10 cellular contexts compared by ENCODE assay signal in the genomic region with DNA sequence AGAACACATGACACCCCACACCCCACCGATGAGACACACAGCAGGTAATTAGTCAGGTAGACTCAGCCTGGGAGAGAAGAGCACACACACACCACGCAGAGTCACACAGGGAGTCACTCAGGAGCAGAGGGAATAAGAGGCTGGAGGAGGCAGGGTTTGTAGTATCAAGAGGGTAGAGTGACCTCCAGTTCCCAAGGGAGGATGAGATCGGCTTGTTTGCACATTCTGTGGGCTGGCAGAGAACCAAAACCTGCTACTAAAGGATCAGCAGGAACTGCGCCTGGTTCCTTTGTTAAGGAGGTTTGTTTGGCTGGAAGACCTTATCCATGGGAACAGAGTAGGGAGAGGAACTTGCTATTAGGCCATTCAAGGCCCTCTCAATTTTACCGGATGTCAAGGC.
DNase-seq lines count a peak whose midpoint lies in the region; ATAC-seq, FAIRE-seq and TF ChIP-seq lines count a peak whose summit lies in the region.
"Had no signal": no experiment of that assay in that cellular context is flagged by ENCODE, and none has a peak within 500 bp of the region (broad histone marks: within the 10 kb centered on the region; RNA-seq: fewer than 3 reads in every experiment).

No MANE protein-coding gene starts in this region.

- dilution Hi-C loops in mammary epithelial cell (cut with HindIII; ENCODE audit: low sequenced_read_pairs) = no loop called here

- H3K27ac Mint-ChIP-seq in stimulated activated naive CD8-positive, alpha-beta T cell treated with anti-CD3 and anti-CD28 coated beads, Interleukin-15, amount 100 ng/mL, for 72 hours = peak overlapping the region; percentile 10 to 16
- H3K27ac Mint-ChIP-seq in activated CD8-positive, alpha-beta memory T cell treated with anti-CD3 and anti-CD28 coated beads, Interleukin-2, amount 10 ng/mL, durations not matched to agents 7 days and 5 days = no peak overlapping the region
- H3K27ac Mint-ChIP-seq: activated T-cell treated with anti-CD3 and anti-CD28 coated beads, Interleukin-2, amount 50 U/mL, for 24 hours had no signal

- no peaks in the 10 kb centered on the region for H4K20me1 ChIP-seq in mammary epithelial cell (ENCODE audit: insufficient read depth, low read length)

- H3K79me2 ChIP-seq in mammary epithelial cell (ENCODE audit: insufficient read depth, low read length) = no peaks in the 10 kb centered on the region

- no peaks in the 10 kb centered on the region for H3K9me3 ChIP-seq in mammary epithelial cell (replicated peaks; ENCODE audit: insufficient read depth, low read length)
- no peaks in the 10 kb centered on the region for H3K9me3 ChIP-seq in colonic mucosa

- peaks cover 0 to 7% of the 10 kb centered on the region in 2 donors for H3K9me3 Mint-ChIP-seq in stimulated activated naive CD8-positive, alpha-beta T cell treated with anti-CD3 and anti-CD28 coated beads, Interleukin-15, amount 100 ng/mL, for 72 hours
- no peaks in the 10 kb centered on the region for H3K9me3 Mint-ChIP-seq in activated CD8-positive, alpha-beta memory T cell treated with anti-CD3 and anti-CD28 coated beads, Interleukin-2, amount 10 ng/mL, durations not matched to agents 7 days and 5 days (ENCODE audit: low read depth)
- H3K9me3 Mint-ChIP-seq: activated T-cell treated with anti-CD3 and anti-CD28 coated beads, Interleukin-2, amount 50 U/mL, for 24 hours had no signal

- CTCF ChIA-PET in mammary epithelial cell (lab: Charles Lee; ENCODE audit: low non-redundant PET) = no interaction called here
- CTCF ChIA-PET in activated CD8-positive, alpha-beta memory T cell treated with anti-CD3 and anti-CD28 coated beads, Interleukin-2, amount 10 ng/mL, durations not matched to agents 7 days and 5 days (lab: Charles Lee) = no interaction called here

- H3K27me3 ChIP-seq in mammary epithelial cell (ENCODE audit: insufficient read depth, low read length) = no peaks in the 10 kb centered on the region
- no peaks in the 10 kb centered on the region for H3K27me3 ChIP-seq in colonic mucosa

- no peaks in the 10 kb centered on the region for H3K4me1 Mint-ChIP-seq in stimulated activated naive CD8-positive, alpha-beta T cell treated with anti-CD3 and anti-CD28 coated beads, Interleukin-15, amount 100 ng/mL, for 72 hours
- no peaks in the 10 kb centered on the region for H3K4me1 Mint-ChIP-seq in activated CD8-positive, alpha-beta memory T cell treated with anti-CD3 and anti-CD28 coated beads, Interleukin-2, amount 10 ng/mL, durations not matched to agents 7 days and 5 days

- H3K27ac ChIP-seq in mammary epithelial cell (ENCODE audit: insufficient read depth, low read depth, low read length) (no peak overlapping the region), colonic mucosa (no peak overlapping the region)

- H3K4me2 ChIP-seq in mammary epithelial cell (ENCODE audit: insufficient read depth, low read depth, low read length) = no peak overlapping the region

- H3K27me3 Mint-ChIP-seq in stimulated activated naive CD8-positive, alpha-beta T cell treated with anti-CD3 and anti-CD28 coated beads, Interleukin-15, amount 100 ng/mL, for 72 hours = peaks cover 15% of the 10 kb centered on the region
- peaks cover 15% of the 10 kb centered on the region for H3K27me3 Mint-ChIP-seq in activated CD8-positive, alpha-beta memory T cell treated with anti-CD3 and anti-CD28 coated beads, Interleukin-2, amount 10 ng/mL, durations not matched to agents 7 days and 5 days

- H3K4me3 ChIP-seq in mammary epithelial cell (replicated peaks in 1 of 3; ENCODE audit: insufficient read depth in 1 of 3, low read depth in 2 of 3, low read length in 3 of 3) (no peak overlapping the region), colonic mucosa (no peak overlapping the region)

- H3K4me1 ChIP-seq in mammary epithelial cell (ENCODE audit: insufficient read depth, low read length) (no peaks in the 10 kb centered on the region), colonic mucosa (no peaks in the 10 kb centered on the region)

- H3K36me3 Mint-ChIP-seq in activated CD8-positive, alpha-beta memory T cell treated with anti-CD3 and anti-CD28 coated beads, Interleukin-2, amount 10 ng/mL, durations not matched to agents 7 days and 5 days = no peaks in the 10 kb centered on the region

- no peak for ATAC-seq in stimulated activated naive CD8-positive, alpha-beta T cell treated with anti-CD3 and anti-CD28 coated beads, Interleukin-15, amount 100 ng/mL, for 72 hours
- no peak for ATAC-seq in stimulated activated naive CD8-positive, alpha-beta T cell treated with anti-CD3 and anti-CD28 coated beads, Interleukin-15, Interleukin-2, amounts not matched to agents 100 U/mL and 50 U/mL, for 24 hours
- no peak for ATAC-seq in activated CD8-positive, alpha-beta memory T cell treated with anti-CD3 and anti-CD28 coated beads, Interleukin-2, amount 10 ng/mL, durations not matched to agents 7 days and 5 days

- H3K36me3 ChIP-seq in mammary epithelial cell (ENCODE audit: insufficient read depth, low read length) (no peaks in the 10 kb centered on the region), colonic mucosa (no peaks in the 10 kb centered on the region)

- H3K9ac ChIP-seq in mammary epithelial cell (ENCODE audit: insufficient read depth, low read length) = no peak overlapping the region
- H3K9ac ChIP-seq in colonic mucosa (ENCODE audit: low read depth in 2 of 2, low read length in 2 of 2) = no peak overlapping the region

- no peak for DNase-seq in stimulated activated naive CD8-positive, alpha-beta T cell treated with anti-CD3 and anti-CD28 coated beads, Interleukin-15, amount 100 ng/mL, for 72 hours
- no peak for DNase-seq in stimulated activated naive CD8-positive, alpha-beta T cell treated with anti-CD3 and anti-CD28 coated beads, Interleukin-15, Interleukin-2, amounts not matched to agents 100 U/mL and 50 U/mL, for 24 hours
- DNase-seq in NCI-H345 (lab: John Stamatoyannopoulos, UW) = peak; percentile 98
- DNase-seq in mammary epithelial cell = peak; percentile 38
- DNase-seq in urothelium cell line (ENCODE audit: low spot score) = peak; percentile 73
- DNase-seq in activated CD8-positive, alpha-beta memory T cell treated with anti-CD3 and anti-CD28 coated beads, Interleukin-2, amount 10 ng/mL, durations not matched to agents 7 days and 5 days = no peak
- no peak for DNase-seq in colonic mucosa
- no peak for DNase-seq in SK-N-DZ (ENCODE audit: low spot score)
- DNase-seq: activated T-cell treated with anti-CD3 and anti-CD28 coated beads, Interleukin-2, amount 50 U/mL, for 24 hours; AML-193 had no signal

- in situ Hi-C loops in mammary epithelial cell (cut with MboI; ENCODE audit: low sequenced_read_pairs in 2 of 2) = no loop called here

- TF ChIP-seq CTCF in mammary epithelial cell (conservative IDR thresholded peaks at IDR 0.05 in 1 of 2, IDR thresholded peaks at IDR 0.05 in 1 of 2; ENCODE audit: extremely low read depth in 1 of 2, insufficient read depth in 1 of 2, low read depth in 1 of 2, low read length in 2 of 2) (no peak), colonic mucosa (IDR thresholded peaks at IDR 0.05) (no peak)

- WGBS in mammary epithelial cell (ENCODE audit: low coverage, missing lambda C conversion rate) = 73% methylated on average over 4 of the region's 5 CpGs

- no peak overlapping the region for H3K4me3 Mint-ChIP-seq in stimulated activated naive CD8-positive, alpha-beta T cell treated with anti-CD3 and anti-CD28 coated beads, Interleukin-15, amount 100 ng/mL, for 72 hours
- no peak overlapping the region for H3K4me3 Mint-ChIP-seq in activated CD8-positive, alpha-beta memory T cell treated with anti-CD3 and anti-CD28 coated beads, Interleukin-2, amount 10 ng/mL, durations not matched to agents 7 days and 5 days
- H3K4me3 Mint-ChIP-seq: activated T-cell treated with anti-CD3 and anti-CD28 coated beads, Interleukin-2, amount 50 U/mL, for 24 hours had no signal

- intact Hi-C loops in mammary epithelial cell (cut with micrococcal nuclease) (no loop called here), colonic mucosa (cut with DNase I) (no loop called here)

- BruUV-seq in mammary epithelial cell (replicated peaks; lab: Mats Ljungman, UMichigan) = no TSS peak

- peak; percentile 17 for FAIRE-seq in urothelium cell line (lab: Jason Lieb, UNC)

- no peak overlapping the region for H2AFZ ChIP-seq in mammary epithelial cell (ENCODE audit: low read depth, low read length)

Comparison
In these comparisons a context has a peak if more than half of its experiments do, and no peak if none do; other contexts are left out.
1. DNase-seq: peak in NCI-H345 (single experiment), mammary epithelial cell (single experiment) and urothelium cell line (single experiment); none in stimulated activated naive CD8-positive, alpha-beta T cell treated with anti-CD3 and anti-CD28 coated beads, Interleukin-15, amount 100 ng/mL, for 72 hours (0 of 2), stimulated activated naive CD8-positive, alpha-beta T cell treated with anti-CD3 and anti-CD28 coated beads, Interleukin-15, Interleukin-2, amounts not matched to agents 100 U/mL and 50 U/mL, for 24 hours (single experiment), activated CD8-positive, alpha-beta memory T cell treated with anti-CD3 and anti-CD28 coated beads, Interleukin-2, amount 10 ng/mL, durations not matched to agents 7 days and 5 days (single experiment), colonic mucosa (single experiment) and SK-N-DZ (single experiment).